ENCODE assay signal across 23 cellular contexts in the genomic region with DNA sequence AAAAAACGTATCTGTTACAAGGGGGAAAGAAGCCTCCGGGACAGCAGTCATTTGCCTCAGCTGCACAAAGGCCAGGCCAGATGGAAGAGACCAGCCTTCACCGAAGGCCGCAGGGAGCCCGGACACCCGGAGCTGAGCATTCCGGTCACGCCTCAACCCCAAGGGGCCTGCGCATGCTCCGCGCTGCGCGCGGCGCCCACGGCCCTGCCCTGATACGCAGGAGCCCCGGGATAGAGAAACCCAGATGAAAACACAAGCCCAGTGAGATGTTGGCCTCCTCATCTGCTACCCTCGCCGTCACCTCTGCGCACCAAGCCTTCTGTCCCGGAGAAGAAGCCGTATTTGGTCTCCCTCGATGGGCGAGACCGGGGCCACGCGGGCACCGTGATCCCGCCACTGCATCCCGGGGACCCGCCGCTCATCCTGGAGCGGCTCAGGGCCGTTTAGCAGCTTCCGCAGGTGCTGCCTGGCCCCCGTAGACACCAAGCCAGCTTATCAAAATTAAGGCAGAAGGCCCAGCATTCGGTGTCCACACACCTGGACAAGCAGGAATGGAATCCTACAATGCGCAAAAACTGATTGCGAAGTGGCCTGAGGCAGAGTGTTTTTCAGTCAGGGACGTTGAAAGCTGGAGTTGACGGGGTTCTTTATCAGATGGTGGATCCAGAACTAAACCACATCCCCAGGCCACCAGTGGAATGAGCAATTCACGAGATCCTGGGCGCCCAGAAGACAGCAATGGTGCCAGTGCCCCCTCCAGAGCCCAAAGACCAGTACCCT. TPM values are rescaled to one million over a fixed set of nuclear protein-coding genes. Genes with fewer than 3 reads are reported as not detected.
"Had no signal": no experiment of that assay in that cellular context is flagged by ENCODE, and none has a peak within 500 bp of the region (broad histone marks: within the 10 kb centered on the region; RNA-seq: fewer than 3 reads in every experiment).

No MANE protein-coding gene starts in this region.

- H3K27me3 ChIP-seq: brain microvascular endothelial cell had no signal

- H3K27ac ChIP-seq: brain microvascular endothelial cell, coronary artery, dorsolateral prefrontal cortex, WERI-Rb-1 had no signal

- H3K36me3 ChIP-seq: brain microvascular endothelial cell, WERI-Rb-1 had no signal

- DNase-seq: activated B cell treated with CpG ODN at 0.5 μM for 24 hours; activated CD4-positive, alpha-beta T cell treated with anti-CD3 and anti-CD28 coated beads for 48 hours; activated CD4-positive, alpha-beta T cell treated with anti-CD3 and anti-CD28 coated beads, Interleukin-2, amount 50 U/mL, for 1 hour; activated CD4-positive, alpha-beta T cell treated with anti-CD3 and anti-CD28 coated beads, Interleukin-2, amount 50 U/mL, for 48 hours; activated CD8-positive, alpha-beta memory T cell treated with anti-CD3 and anti-CD28 coated beads for 24 hours; activated CD8-positive, alpha-beta T cell treated with anti-CD3 and anti-CD28 coated beads for 36 hours; activated effector memory CD4-positive, alpha-beta T cell treated with Interleukin-2 at 50 U/mL for 16 hours; activated gamma-delta T cell treated with Interleukin-2 at 50 U/mL for 16 hours; activated naive CD4-positive, alpha-beta T cell treated with anti-CD3 and anti-CD28 coated beads, Interleukin-2, amount 50 U/mL, for 16 hours; activated naive CD4-positive, alpha-beta T cell treated with Interleukin-2 at 50 U/mL for 16 hours; activated T-cell treated with anti-CD3 and anti-CD28 coated beads, Interleukin-2, amount 50 U/mL, for 4 hours; amniotic stem cell; anterior cingulate cortex; brain microvascular endothelial cell; dorsolateral prefrontal cortex; effector memory CD4-positive, alpha-beta T cell; endodermal cell; foreskin fibroblast; head of caudate nucleus; T1000; WERI-Rb-1 had no signal

- H3K4me3 ChIP-seq: coronary artery, dorsolateral prefrontal cortex had no signal

RNA-seq across cellular contexts. Expression of a gene that starts 2.6 kb away (rescaled TPM):
- polyA plus RNA-seq: adipose tissue had no signal

RNA-seq across cellular contexts. Expression of a gene that starts 41.8 kb away (rescaled TPM):
- polyA plus RNA-seq: adipose tissue had no signal

RNA-seq across cellular contexts. Expression of a gene that starts 55.7 kb away (rescaled TPM):
- polyA plus RNA-seq: adipose tissue had no signal
